In the genomic region with DNA sequence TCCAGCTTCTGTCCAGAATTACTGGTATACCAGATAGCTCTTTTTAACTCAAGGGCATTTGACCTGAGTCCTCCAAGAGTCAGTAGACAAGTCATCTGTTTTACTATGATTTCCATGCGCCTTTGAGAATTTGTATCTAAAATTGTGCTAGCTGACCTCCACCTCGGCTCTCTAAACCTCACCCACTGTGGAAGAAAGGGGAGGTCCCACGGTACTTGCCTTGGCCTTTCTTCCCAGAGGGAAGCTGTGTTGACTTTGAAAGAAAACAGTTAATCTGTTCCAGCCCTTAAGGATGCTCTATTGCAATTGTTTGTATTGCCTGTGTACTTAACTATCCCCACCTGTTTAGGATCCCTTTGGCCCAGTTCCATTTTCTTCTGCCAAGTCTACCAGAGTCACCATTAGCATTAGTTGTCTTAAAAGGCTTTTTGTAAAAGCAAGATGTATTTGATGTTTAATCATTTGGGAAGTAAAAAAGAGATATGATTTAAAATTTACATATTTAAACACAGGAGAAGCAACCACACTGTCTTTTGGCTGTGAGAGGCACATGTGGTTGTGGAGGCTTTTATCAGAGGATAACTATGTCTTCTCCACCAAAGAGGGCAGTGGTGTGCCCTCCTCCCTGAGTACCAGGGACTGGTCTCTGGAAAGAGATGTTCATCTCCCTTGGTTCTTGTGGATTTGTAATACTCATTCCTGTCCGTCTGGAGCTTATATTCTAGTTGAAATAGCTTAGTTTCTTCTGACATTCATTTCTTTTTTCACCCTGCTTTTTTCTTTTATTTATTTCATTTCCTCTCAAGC, we compare ENCODE assay signal across 11 cellular contexts.
DNase-seq lines count a peak whose midpoint lies in the region; ATAC-seq and TF ChIP-seq lines count a peak whose summit lies in the region.
"Had no signal": no experiment of that assay in that cellular context is flagged by ENCODE, and none has a peak within 500 bp of the region (broad histone marks: within the 10 kb centered on the region; RNA-seq: fewer than 3 reads in every experiment).

No MANE protein-coding gene starts in this region.

- intact Hi-C loops in psoas muscle (cut with DNase I), result no loop called here

- 96% methylated on average over 4 of the region's 4 CpGs for WGBS in SK-N-SH (ENCODE audit: low lambda C conversion rate)
- 79 to 84% (median 82%) methylated on average over 4 of the region's 4 CpGs for WGBS in psoas muscle, 3 donors

- no peak overlapping the region for H3K4me3 ChIP-seq in SK-N-SH (ENCODE audit: low read depth in 2 of 2, low read length in 1 of 2)
- no peak overlapping the region for H3K4me3 ChIP-seq in Loucy (ENCODE audit: low read length, poor library complexity, severe bottlenecking)
- no peak overlapping the region for H3K4me3 ChIP-seq in adipocyte (ENCODE audit: low read length)
- no peak overlapping the region for H3K4me3 ChIP-seq in psoas muscle

- H3K9me2 ChIP-seq in SK-N-SH, result no peaks in the 10 kb centered on the region; the same call in 1 of the 2 replicates
- no peaks in the 10 kb centered on the region for H3K9me2 ChIP-seq in Loucy (replicated peaks; ENCODE audit: low read depth, low read length)

- no peak for DNase-seq in SK-N-SH
- DNase-seq in adipocyte (ENCODE audit: low read depth), result peak; percentile 19
- DNase-seq in psoas muscle, result no peak
- no peak for DNase-seq in DMS153 (lab: John Stamatoyannopoulos, UW)
- no peak for DNase-seq in middle frontal gyrus (ENCODE audit: extremely low spot score, low spot score)
- DNase-seq: aorta had no signal

- POLR2A ChIA-PET in SK-N-SH (lab: Yijun Ruan, JAX), result interaction anchor here (0.6 kb wide), 1 partner anchor 60 kb away, joined by 5 read pairs; no protein-coding TSS in a partner anchor

- H3K36me3 ChIP-seq in SK-N-SH (replicated peaks in 1 of 2; ENCODE audit: control insufficient read depth in 1 of 2, insufficient read depth in 2 of 2, low read length in 1 of 2) (peaks cover 38 to 55% of the 10 kb centered on the region in 2 experiments), Loucy (ENCODE audit: insufficient read depth, low read length) (peaks cover 9% of the 10 kb centered on the region; the same call in 1 of the 2 replicates), adipocyte (ENCODE audit: control insufficient read depth, insufficient read depth, low read length, severe bottlenecking) (peaks cover 69% of the 10 kb centered on the region), psoas muscle (ENCODE audit: insufficient read depth in 1 of 2, low read depth in 1 of 2) (peaks cover 0 to 73% of the 10 kb centered on the region in 2 donors)

- H3K27ac ChIP-seq in SK-N-SH (ENCODE audit: low read depth in 2 of 2, low read length in 1 of 2), result peak overlapping the region in 1 of 2 experiments; percentile 28; a peak in 1 of 4 replicates
- peak overlapping the region; percentile 20 for H3K27ac ChIP-seq in psoas muscle

- peak; percentile 59; the same call in 2 of the 3 replicates for ATAC-seq in SK-N-SH treated with all-trans-retinoic acid at 6 μM for 48 hours
- peak in 2 of 4 donors; percentile 21 to 43 for ATAC-seq in psoas muscle
- ATAC-seq in GM19395 (IDR thresholded peaks at IDR 0.05; ENCODE audit: unreplicated experiment), result no peak
- ATAC-seq: activated CD4-positive, CD25-positive, alpha-beta regulatory T cell treated with anti-CD3 and anti-CD28 coated beads, Interleukin-2, amount 50 U/mL, for 24 hours; Panc1 had no signal

- no peak for TF ChIP-seq EP300 in SK-N-SH (IDR thresholded peaks at IDR 0.05; ENCODE audit: borderline replicate concordance in 1 of 2, low read depth in 1 of 2, low read length in 1 of 2)

- H3K4me2 ChIP-seq in SK-N-SH (no peak overlapping the region), Loucy (ENCODE audit: low read depth, low read length, poor library complexity, severe bottlenecking) (no peak overlapping the region)

- TF ChIP-seq RAD21 in SK-N-SH (IDR thresholded peaks at IDR 0.05; ENCODE audit: low read length), result no peak

- H3K79me2 ChIP-seq in SK-N-SH (ENCODE audit: insufficient read depth) (no peaks in the 10 kb centered on the region; the same call in 1 of the 2 replicates), Loucy (ENCODE audit: insufficient read depth, low read length) (no peaks in the 10 kb centered on the region)

- no peak overlapping the region for H3K9ac ChIP-seq in SK-N-SH
- H3K9ac ChIP-seq in Loucy (ENCODE audit: low read depth, low read length, poor library complexity, severe bottlenecking), result no peak overlapping the region
- no peak overlapping the region for H3K9ac ChIP-seq in adipocyte (ENCODE audit: low read length)

- H2AFZ ChIP-seq in SK-N-SH (ENCODE audit: low read depth), result no peak overlapping the region
- no peak overlapping the region for H2AFZ ChIP-seq in Loucy (ENCODE audit: low read length)

- TF ChIP-seq CTCF in SK-N-SH (IDR thresholded peaks at IDR 0.05) (no peak), Loucy (conservative IDR thresholded peaks at IDR 0.05; ENCODE audit: low read length) (peak; percentile 41), psoas muscle (IDR thresholded peaks at IDR 0.05) (no peak)

- H3K27me3 ChIP-seq in SK-N-SH (ENCODE audit: insufficient read depth) (no peaks in the 10 kb centered on the region), Loucy (ENCODE audit: insufficient read depth, low read length, poor library complexity, severe bottlenecking) (no peaks in the 10 kb centered on the region), adipocyte (replicated peaks; ENCODE audit: control insufficient read depth, insufficient read depth, low read length) (no peaks in the 10 kb centered on the region), psoas muscle (ENCODE audit: insufficient read depth in 3 of 3, low read length in 2 of 3) (no peaks in the 10 kb centered on the region)

- CTCF ChIA-PET in SK-N-SH (lab: Yijun Ruan, JAX), result interaction anchor here (1.5 to 2.9 kb wide), 2 partner anchors 136 to 299 kb away, joined by 5 to 9 read pairs; no protein-coding TSS in a partner anchor

- no peaks in the 10 kb centered on the region for H4K20me1 ChIP-seq in SK-N-SH (ENCODE audit: insufficient read depth)
- H4K20me1 ChIP-seq in Loucy (ENCODE audit: insufficient read depth, low read length, poor library complexity, severe bottlenecking), result no peaks in the 10 kb centered on the region

- H3F3A ChIP-seq in SK-N-SH (replicated peaks; ENCODE audit: insufficient read depth) (no peaks in the 10 kb centered on the region), Loucy (ENCODE audit: low read depth) (peaks cover 7% of the 10 kb centered on the region; the same call in 1 of the 2 replicates)

- peaks cover 0 to 6% of the 10 kb centered on the region in 2 experiments; a peak in 1 of 4 replicates for H3K4me1 ChIP-seq in SK-N-SH (ENCODE audit: control insufficient read depth in 1 of 2, insufficient read depth in 2 of 2, low read depth in 1 of 2, low read length in 1 of 2)
- peaks cover 26% of the 10 kb centered on the region for H3K4me1 ChIP-seq in Loucy (ENCODE audit: insufficient read depth, low read length, poor library complexity, severe bottlenecking)
- peaks cover 7% of the 10 kb centered on the region for H3K4me1 ChIP-seq in adipocyte (ENCODE audit: control insufficient read depth, insufficient read depth, low read length)
- H3K4me1 ChIP-seq in psoas muscle, result peaks cover 7% of the 10 kb centered on the region

- H3K9me3 ChIP-seq in SK-N-SH (no peaks in the 10 kb centered on the region), Loucy (ENCODE audit: insufficient read depth, low read depth, low read length) (no peaks in the 10 kb centered on the region), adipocyte (ENCODE audit: control insufficient read depth, low read length) (no peaks in the 10 kb centered on the region), psoas muscle (no peaks in the 10 kb centered on the region)

TF ChIP-seq in SK-N-SH treated with all-trans-retinoic acid at 6 μM for 48 hours, 23 proteins besides CTCF, POLR2A, EP300 and RAD21:
- no peak for TF ChIP-seq ARNTL (CRISPR knock-in tag; IDR thresholded peaks at IDR 0.05; ENCODE audit: borderline replicate concordance, low read depth)
- TF ChIP-seq TOX (CRISPR knock-in tag; IDR thresholded peaks at IDR 0.05; ENCODE audit: borderline replicate concordance), result no peak
- TF ChIP-seq, protein P1, sequence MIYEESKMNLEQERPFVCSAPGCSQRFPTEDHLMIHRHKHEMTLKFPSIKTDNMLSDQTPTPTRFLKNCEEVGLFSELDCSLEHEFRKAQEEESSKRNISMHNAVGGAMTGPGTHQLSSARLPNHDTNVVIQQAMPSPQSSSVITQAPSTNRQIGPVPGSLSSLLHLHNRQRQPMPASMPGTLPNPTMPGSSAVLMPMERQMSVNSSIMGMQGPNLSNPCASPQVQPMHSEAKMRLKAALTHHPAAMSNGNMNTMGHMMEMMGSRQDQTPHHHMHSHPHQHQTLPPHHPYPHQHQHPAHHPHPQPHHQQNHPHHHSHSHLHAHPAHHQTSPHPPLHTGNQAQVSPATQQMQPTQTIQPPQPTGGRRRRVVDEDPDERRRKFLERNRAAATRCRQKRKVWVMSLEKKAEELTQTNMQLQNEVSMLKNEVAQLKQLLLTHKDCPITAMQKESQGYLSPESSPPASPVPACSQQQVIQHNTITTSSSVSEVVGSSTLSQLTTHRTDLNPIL (CRISPR knock-in tag; IDR thresholded peaks at IDR 0.05; ENCODE audit: low read depth), result no peak
- TF ChIP-seq CSDC2 (CRISPR knock-in tag; IDR thresholded peaks at IDR 0.05), result no peak

TF ChIP-seq in SK-N-SH, 30 proteins besides CTCF, POLR2A, EP300 and RAD21:
- TF ChIP-seq TCF12 (IDR thresholded peaks at IDR 0.05), result no peak
- TF ChIP-seq, protein P2, sequence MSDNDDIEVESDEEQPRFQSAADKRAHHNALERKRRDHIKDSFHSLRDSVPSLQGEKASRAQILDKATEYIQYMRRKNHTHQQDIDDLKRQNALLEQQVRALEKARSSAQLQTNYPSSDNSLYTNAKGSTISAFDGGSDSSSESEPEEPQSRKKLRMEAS (IDR thresholded peaks at IDR 0.05; ENCODE audit: low read depth), result no peak
- TF ChIP-seq EZH2phosphoT487 (IDR thresholded peaks at IDR 0.05; ENCODE audit: borderline replicate concordance, low read depth), result no peak
- no peak for TF ChIP-seq GABPA (IDR thresholded peaks at IDR 0.05; ENCODE audit: low read depth)
TF ChIP-seq in SK-N-SH: peak in this region for 0.
